24 cellular contexts compared by ENCODE assay signal in the genomic region with DNA sequence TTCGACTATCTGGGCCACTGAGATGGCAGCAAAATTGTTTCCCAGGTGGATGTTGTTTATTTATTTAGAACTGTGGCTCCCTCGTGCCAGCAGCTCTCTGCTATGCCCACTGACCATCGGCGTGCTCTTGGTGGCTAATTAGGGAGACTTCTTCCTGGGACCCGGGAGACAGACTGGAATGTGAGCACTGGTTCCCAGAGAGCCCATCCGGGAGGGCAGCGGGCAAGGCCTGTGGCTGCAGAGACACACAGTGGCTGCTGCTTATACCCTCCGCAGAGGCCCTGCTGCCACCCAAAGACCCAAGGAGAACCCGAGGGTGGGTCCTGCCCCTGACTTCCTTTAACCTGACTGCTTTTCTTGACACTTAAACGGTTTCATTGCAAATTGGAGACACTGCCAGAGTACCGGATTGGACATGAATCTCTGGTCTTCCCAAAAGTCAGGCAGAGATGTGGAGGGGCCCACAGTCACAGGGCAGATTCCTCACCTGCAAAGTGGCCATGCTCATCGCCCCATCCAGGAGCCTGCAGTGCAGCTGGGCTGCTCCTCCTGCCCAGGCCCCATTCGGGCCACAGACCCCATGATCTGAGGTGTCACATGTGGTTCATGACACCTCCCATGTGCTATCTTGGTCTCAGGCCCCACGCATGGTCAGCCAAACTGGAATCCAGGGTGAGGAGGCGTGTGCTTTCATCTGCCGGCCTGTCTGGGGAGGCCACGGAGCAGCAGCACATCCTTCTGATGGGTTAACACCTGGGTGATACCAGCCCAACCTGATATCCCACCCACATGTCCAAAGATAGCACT. TPM values are rescaled to one million over a fixed set of nuclear protein-coding genes. Genes with fewer than 3 reads are reported as not detected.
A peak's percentile ranks its signal among the peaks of the same experiment; 100 is the strongest.
DNase-seq lines count a peak whose midpoint lies in the region; ATAC-seq and TF ChIP-seq lines count a peak whose summit lies in the region.
"Had no signal": no experiment of that assay in that cellular context is flagged by ENCODE, and none has a peak within 500 bp of the region (broad histone marks: within the 10 kb centered on the region; RNA-seq: fewer than 3 reads in every experiment).

No MANE protein-coding gene starts in this region.

- no peaks in the 10 kb centered on the region for H3K9me3 ChIP-seq in CD4-positive, alpha-beta memory T cell (ENCODE audit: control insufficient read depth in 1 of 2, low read length in 2 of 2)
- H3K9me3 ChIP-seq in neuronal stem cell (replicated peaks in 1 of 2; ENCODE audit: control insufficient read depth in 2 of 2, insufficient read depth in 1 of 2, low read depth in 1 of 2, low read length in 2 of 2), result no peaks in the 10 kb centered on the region
- H3K9me3 ChIP-seq: heart right ventricle, sigmoid colon, SK-N-SH had no signal

- no peak overlapping the region for H3K4me3 ChIP-seq in CD4-positive, alpha-beta memory T cell (ENCODE audit: low read length in 2 of 2)
- H3K4me3 ChIP-seq in neuronal stem cell (ENCODE audit: low read length in 2 of 2), result no peak overlapping the region
- H3K4me3 ChIP-seq: heart right ventricle, sigmoid colon had no signal

- H2BK15ac ChIP-seq in neuronal stem cell (ENCODE audit: low read length), result peak overlapping the region; percentile 44

- DNase-seq in CD4-positive, alpha-beta memory T cell, result no peak
- DNase-seq in NAMALWA (ENCODE audit: low spot score), result peak; percentile 62
- peak in 2 of 3 donors; percentile 24 to 40 for DNase-seq in immature natural killer cell
- DNase-seq in neuronal stem cell (ENCODE audit: low spot score), result no peak
- DNase-seq in pons (ENCODE audit: low spot score), result no peak
- DNase-seq in CD14-positive monocyte (ENCODE audit: low spot score), result no peak
- no peak for DNase-seq in left lobe of liver (ENCODE audit: low spot score)
- DNase-seq: activated CD8-positive, alpha-beta memory T cell treated with anti-CD3 and anti-CD28 coated beads, Interleukin-2, amount 10 ng/mL, durations not matched to agents 7 days and 5 days; COR-L47; heart right ventricle; HFFc6; left ventricle myocardium superior; NCI-H1417; NCI-H2107; NCI-H510A; sigmoid colon; SK-N-SH; stimulated activated naive CD8-positive, alpha-beta T cell treated with anti-CD3 and anti-CD28 coated beads, Interleukin-15, Interleukin-2, amounts not matched to agents 100 U/mL and 50 U/mL, for 24 hours; T-helper 9 cell; trophoblast cell had no signal

- H2BK12ac ChIP-seq in neuronal stem cell (ENCODE audit: low read length), result no peak overlapping the region

- POLR2A ChIA-PET in CD4-positive, alpha-beta memory T cell (lab: Charles Lee; ENCODE audit: partially characterized antibody), result interaction anchor here (0.6 to 37.5 kb wide), 5 partner anchors 9 to 51 kb away, joined by 3 to 1160 read pairs (median 23); partner anchors contain the start of gene LAPTM5

- peaks cover 10 to 33% (median 23%) of the 10 kb centered on the region in 4 donors for H3K4me1 Mint-ChIP-seq in CD4-positive, alpha-beta memory T cell
- peaks cover 41 to 48% of the 10 kb centered on the region in 2 donors for H3K4me1 Mint-ChIP-seq in immature natural killer cell
- peaks cover 27% of the 10 kb centered on the region for H3K4me1 Mint-ChIP-seq in CD14-positive monocyte

- peak overlapping the region in 5 of 7 donors; percentile 29 to 81 (median 57) for H3K27ac Mint-ChIP-seq in CD4-positive, alpha-beta memory T cell
- H3K27ac Mint-ChIP-seq in immature natural killer cell (peak overlapping the region; percentile 23 to 77 (median 66)), CD14-positive monocyte (peak overlapping the region in 2 of 7 donors; percentile 3 to 25)
- H3K27ac Mint-ChIP-seq: activated CD8-positive, alpha-beta memory T cell treated with anti-CD3 and anti-CD28 coated beads, Interleukin-2, amount 10 ng/mL, durations not matched to agents 7 days and 5 days; dendritic cell treated with granulocyte-macrophage colony-stimulating factor and Interleukin-4, amounts not matched to agents 40 ng/mL and 50 ng/mL, for 4 days; HFFc6 had no signal

- CTCF ChIA-PET in CD4-positive, alpha-beta memory T cell (lab: Charles Lee; ENCODE audit: partially characterized antibody), result interaction anchor here (1.4 to 14.9 kb wide), 6 partner anchors 9 to 73 kb away, joined by 3 to 687 read pairs (median 10); no protein-coding TSS in a partner anchor

- H2AFZ ChIP-seq in neuronal stem cell (ENCODE audit: low read length), result no peak overlapping the region
- H2AFZ ChIP-seq: parathyroid adenoma had no signal

- ATAC-seq in HG02642 (IDR thresholded peaks at IDR 0.05; ENCODE audit: poor library complexity, unreplicated experiment), result no peak
- no peak for ATAC-seq in left lobe of liver
- ATAC-seq: activated CD8-positive, alpha-beta memory T cell treated with anti-CD3 and anti-CD28 coated beads, Interleukin-2, amount 10 ng/mL, durations not matched to agents 7 days and 5 days; heart right ventricle; left ventricle myocardium superior; stimulated activated naive CD8-positive, alpha-beta T cell treated with anti-CD3 and anti-CD28 coated beads, Interleukin-15, Interleukin-2, amounts not matched to agents 100 U/mL and 50 U/mL, for 24 hours had no signal

- no peaks in the 10 kb centered on the region for H3K79me1 ChIP-seq in neuronal stem cell (ENCODE audit: low read depth, low read length)

- H2AK5ac ChIP-seq in neuronal stem cell (ENCODE audit: low read depth, low read length), result peak overlapping the region; percentile 66

- TF ChIP-seq CTCF in CD14-positive monocyte (IDR thresholded peaks at IDR 0.05), result no peak

- no peak overlapping the region for H3K23ac ChIP-seq in neuronal stem cell (ENCODE audit: low read depth, low read length, poor library complexity)

- no peaks in the 10 kb centered on the region for H3K27me3 Mint-ChIP-seq in CD4-positive, alpha-beta memory T cell
- peaks cover 0 to 9% (median 5%) of the 10 kb centered on the region in 3 donors for H3K27me3 Mint-ChIP-seq in immature natural killer cell (ENCODE audit: low read depth in 3 of 3)
- H3K27me3 Mint-ChIP-seq in CD14-positive monocyte (ENCODE audit: low read depth in 3 of 3), result peaks cover 0 to 2% (median 0%) of the 10 kb centered on the region in 3 donors
- H3K27me3 Mint-ChIP-seq: activated CD8-positive, alpha-beta memory T cell treated with anti-CD3 and anti-CD28 coated beads, Interleukin-2, amount 10 ng/mL, durations not matched to agents 7 days and 5 days; dendritic cell treated with granulocyte-macrophage colony-stimulating factor and Interleukin-4, amounts not matched to agents 40 ng/mL and 50 ng/mL, for 4 days had no signal

- peaks cover 23% of the 10 kb centered on the region for H3K36me3 ChIP-seq in CD4-positive, alpha-beta memory T cell (ENCODE audit: insufficient read depth, low read length)
- H3K36me3 ChIP-seq in neuronal stem cell (replicated peaks in 1 of 2; ENCODE audit: control insufficient read depth in 2 of 2, insufficient read depth in 2 of 2, low read length in 2 of 2), result no peaks in the 10 kb centered on the region

- intact Hi-C loops in CD4-positive, alpha-beta memory T cell (cut with micrococcal nuclease), result no loop called here
- intact Hi-C loops in CD14-positive monocyte (cut with micrococcal nuclease), result no loop called here

- H2BK120ac ChIP-seq in neuronal stem cell (ENCODE audit: low read depth, low read length), result no peak overlapping the region

- peak overlapping the region; percentile 22 for H3K9ac ChIP-seq in neuronal stem cell (ENCODE audit: low read depth, low read length, poor library complexity)
- H3K9ac ChIP-seq: parathyroid adenoma, SK-N-SH had no signal

- no peak overlapping the region for H3K18ac ChIP-seq in neuronal stem cell (ENCODE audit: low read length)

- peaks cover 16% of the 10 kb centered on the region for H3K4me1 ChIP-seq in CD4-positive, alpha-beta memory T cell (ENCODE audit: insufficient read depth, low read length)
- H3K4me1 ChIP-seq in neuronal stem cell (ENCODE audit: control insufficient read depth in 2 of 2, insufficient read depth in 1 of 2, low read depth in 1 of 2, low read length in 2 of 2), result peaks cover 8 to 37% of the 10 kb centered on the region in 2 donors
- H3K4me1 ChIP-seq: parathyroid adenoma, sigmoid colon had no signal

- no peaks in the 10 kb centered on the region for H3K27me3 ChIP-seq in CD4-positive, alpha-beta memory T cell (ENCODE audit: insufficient read depth, low read length)
- no peaks in the 10 kb centered on the region for H3K27me3 ChIP-seq in neuronal stem cell (ENCODE audit: control insufficient read depth in 3 of 3, insufficient read depth in 3 of 3, low read depth in 1 of 3, low read length in 3 of 3)
- H3K27me3 ChIP-seq: heart right ventricle, sigmoid colon had no signal

- H4K91ac ChIP-seq in neuronal stem cell (ENCODE audit: low read depth, low read length, poor library complexity), result no peak overlapping the region

- no peak overlapping the region for H3K27ac ChIP-seq in CD4-positive, alpha-beta memory T cell (ENCODE audit: low read depth, low read length)
- H3K27ac ChIP-seq in neuronal stem cell (replicated peaks; ENCODE audit: low read length), result no peak overlapping the region
- H3K27ac ChIP-seq: heart right ventricle, parathyroid adenoma, sigmoid colon had no signal

- H3K36me3 Mint-ChIP-seq in CD4-positive, alpha-beta memory T cell, result peaks cover 12 to 44% of the 10 kb centered on the region in 2 donors
- H3K36me3 Mint-ChIP-seq in immature natural killer cell (peaks cover 0 to 14% (median 6%) of the 10 kb centered on the region in 3 donors), CD14-positive monocyte (peaks cover 26 to 27% of the 10 kb centered on the region in 2 donors)

- H3K4me3 Mint-ChIP-seq in CD4-positive, alpha-beta memory T cell, result no peak overlapping the region
- H3K4me3 Mint-ChIP-seq in immature natural killer cell, result peak overlapping the region; percentile 19 to 64 (median 33)
- no peak overlapping the region for H3K4me3 Mint-ChIP-seq in CD14-positive monocyte
- H3K4me3 Mint-ChIP-seq: activated CD8-positive, alpha-beta memory T cell treated with anti-CD3 and anti-CD28 coated beads, Interleukin-2, amount 10 ng/mL, durations not matched to agents 7 days and 5 days; dendritic cell treated with granulocyte-macrophage colony-stimulating factor and Interleukin-4, amounts not matched to agents 40 ng/mL and 50 ng/mL, for 4 days; HFFc6 had no signal

- peak overlapping the region; percentile 58 for H2BK5ac ChIP-seq in neuronal stem cell (ENCODE audit: low read length)

- no peak overlapping the region for H4K8ac ChIP-seq in neuronal stem cell (ENCODE audit: low read depth, low read length)

- peaks cover 0 to 2% (median 0%) of the 10 kb centered on the region in 8 donors for H3K9me3 Mint-ChIP-seq in CD4-positive, alpha-beta memory T cell
- H3K9me3 Mint-ChIP-seq in immature natural killer cell (no peaks in the 10 kb centered on the region), CD14-positive monocyte (no peaks in the 10 kb centered on the region)
- H3K9me3 Mint-ChIP-seq: dendritic cell treated with granulocyte-macrophage colony-stimulating factor and Interleukin-4, amounts not matched to agents 40 ng/mL and 50 ng/mL, for 4 days; HFFc6 had no signal

- H3K4me2 ChIP-seq in neuronal stem cell (ENCODE audit: insufficient read depth, low read length, poor library complexity, severe bottlenecking), result no peak overlapping the region

- WGBS in neuronal stem cell (ENCODE audit: extremely low coverage in 2 of 2, insufficient read length in 2 of 2, insufficient replicate concordance in 1 of 2), 2 donors, result no CpG with 5 or more reads among the region's 17 CpGs

- no peak overlapping the region for H3K14ac ChIP-seq in neuronal stem cell (ENCODE audit: low read length)

- no peak overlapping the region for H3K4ac ChIP-seq in neuronal stem cell (ENCODE audit: low read length)

RNA-seq across cellular contexts. Expression of gene MATN1, which starts 5.7 kb away (rescaled TPM):
- total RNA-seq in CD4-positive, alpha-beta memory T cell, result under 1 TPM in 1 of 2 experiments, not detected in 1; 0.12 TPM
- polyA plus RNA-seq in CD4-positive, alpha-beta memory T cell, result 1 to 10 TPM in 1 of 2 donors, under 1 TPM in 1; 0.53 to 1.2 TPM
- not detected for polyA plus RNA-seq in immature natural killer cell
- 0.04 TPM for polyA plus RNA-seq in neuronal stem cell (2013, experiment 1 of 2)
- polyA plus RNA-seq in neuronal stem cell (2013, experiment 2 of 2), result 0.01 TPM
- polyA plus RNA-seq in CD14-positive monocyte, result not detected
- total RNA-seq in left lobe of liver, result not detected
- total RNA-seq: bronchial epithelial cell, heart right ventricle, left ventricle myocardium superior had no signal
- polyA plus RNA-seq: heart right ventricle had no signal

RNA-seq across cellular contexts. Expression of gene LAPTM5, which starts 28.5 kb away (rescaled TPM):
- total RNA-seq in CD4-positive, alpha-beta memory T cell, result 100 to 1,000 TPM; 587 to 608 TPM
- polyA plus RNA-seq in CD4-positive, alpha-beta memory T cell, result 100 to 1,000 TPM; 563 to 851 TPM
- polyA plus RNA-seq in immature natural killer cell (100 to 1,000 TPM; 464 to 744 (median 541) TPM), CD14-positive monocyte (1,000 to 10,000 TPM; 1,019 to 1,153 TPM)
- 0.15 TPM for polyA plus RNA-seq in neuronal stem cell (2013, experiment 1 of 2)
- 0.10 TPM for polyA plus RNA-seq in neuronal stem cell (2013, experiment 2 of 2)
- 22.3 TPM for total RNA-seq in left lobe of liver

Comparison
In these comparisons a context has a peak if more than half of its experiments do, and no peak if none do; other contexts are left out.
1. DNase-seq: peak in NAMALWA (single experiment) and immature natural killer cell (2 of 3); none in CD4-positive, alpha-beta memory T cell (0 of 5), neuronal stem cell (single experiment), pons (single experiment), CD14-positive monocyte (single experiment) and left lobe of liver (single experiment).
2. H3K4me3 Mint-ChIP-seq: peak in immature natural killer cell (5 of 5); none in CD4-positive, alpha-beta memory T cell (0 of 8) and CD14-positive monocyte (0 of 2).